Comparison of ENCODE assay signal across 1 cellular context in the genomic region with DNA sequence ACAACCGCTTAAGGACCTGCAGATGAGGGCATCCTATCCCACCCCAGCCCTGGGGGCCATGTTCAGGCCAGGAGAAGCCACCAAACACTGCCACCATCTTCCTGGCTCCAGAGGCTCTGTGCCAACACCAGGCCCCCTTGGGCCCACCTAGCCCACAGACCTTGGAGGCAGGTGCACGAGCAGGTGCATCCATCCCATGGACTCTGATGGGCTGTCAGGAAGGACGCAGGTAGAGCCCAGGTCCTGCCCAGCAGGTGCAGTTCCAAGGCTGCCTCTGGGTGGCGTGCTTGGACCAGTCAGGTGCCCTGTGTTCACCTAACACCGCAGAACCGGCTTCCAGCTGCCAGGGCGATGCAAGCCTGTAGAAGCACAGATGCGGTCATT.
TF ChIP-seq lines count a peak whose summit lies in the region.

No MANE protein-coding gene starts in this region.

TF ChIP-seq in HCT116, 20 proteins besides CTCF, POLR2A, EP300 and RAD21 (continued from another document):
- TF ChIP-seq REST (IDR thresholded peaks at IDR 0.05; ENCODE audit: low read depth) (no peak), ZBTB33 (IDR thresholded peaks at IDR 0.05; ENCODE audit: extremely low read depth, insufficient replicate concordance, low read length) (no peak), ZFX (IDR thresholded peaks at IDR 0.05) (no peak), YY1 (IDR thresholded peaks at IDR 0.05; ENCODE audit: extremely low read depth, insufficient replicate concordance, low read depth, low read length) (no peak), CEBPB (IDR thresholded peaks at IDR 0.05; ENCODE audit: low read depth) (no peak), JUND (IDR thresholded peaks at IDR 0.05) (no peak), CBX3 (IDR thresholded peaks at IDR 0.05; ENCODE audit: low read depth) (no peak), TCF7L2 (IDR thresholded peaks at IDR 0.05; ENCODE audit: borderline replicate concordance, extremely low read depth, insufficient read depth, insufficient read length) (no peak), ZNF274 (IDR thresholded peaks at IDR 0.05; ENCODE audit: low read depth, low read length) (no peak), MAX (IDR thresholded peaks at IDR 0.05) (no peak), ELF1 (IDR thresholded peaks at IDR 0.05; ENCODE audit: borderline replicate concordance, low read depth) (no peak), FOSL1 (IDR thresholded peaks at IDR 0.05; ENCODE audit: low read depth) (no peak)
- TF ChIP-seq, protein P1, sequence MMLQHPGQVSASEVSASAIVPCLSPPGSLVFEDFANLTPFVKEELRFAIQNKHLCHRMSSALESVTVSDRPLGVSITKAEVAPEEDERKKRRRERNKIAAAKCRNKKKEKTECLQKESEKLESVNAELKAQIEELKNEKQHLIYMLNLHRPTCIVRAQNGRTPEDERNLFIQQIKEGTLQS (IDR thresholded peaks at IDR 0.05), result no peak
